In genomic region chr17:81400154-81400938, GRCh38 we compare ENCODE assay signal across 9 cellular contexts. TPM values are rescaled to one million over a fixed set of nuclear protein-coding genes. Genes with fewer than 3 reads are reported as not detected.
DNase-seq lines count a peak whose midpoint lies in the region; ATAC-seq and TF ChIP-seq lines count a peak whose summit lies in the region.
"Had no signal": no experiment of that assay in that cellular context is flagged by ENCODE, and none has a peak within 500 bp of the region (broad histone marks: within the 10 kb centered on the region; RNA-seq: fewer than 3 reads in every experiment).

No MANE protein-coding gene starts in this region.

- DNase-seq in H7 (peak; percentile 88), SJSA1 (ENCODE audit: low read depth in 1 of 2, low spot score in 2 of 2) (peak; percentile 81 to 83), epithelial cell of esophagus (ENCODE audit: low read depth) (peak; percentile 54), myocyte (ENCODE audit: low read depth) (peak; percentile 68), medulla oblongata (ENCODE audit: extremely low spot score) (no peak)

- peaks cover 55% of the 10 kb centered on the region; the same call in 1 of the 2 replicates for H3K27me3 ChIP-seq in H7 (ENCODE audit: control insufficient read depth, insufficient read depth, low read length)
- no peaks in the 10 kb centered on the region for H3K27me3 ChIP-seq in SJSA1 (replicated peaks)

- peaks cover 59% of the 10 kb centered on the region for H3K4me1 ChIP-seq in SJSA1 (replicated peaks)

- peak overlapping the region; percentile 80 for H3K27ac ChIP-seq in SJSA1

- H3K36me3 ChIP-seq in H7 (replicated peaks; ENCODE audit: control insufficient read depth, insufficient read depth, low read length): no peaks in the 10 kb centered on the region
- peaks cover 6% of the 10 kb centered on the region for H3K36me3 ChIP-seq in SJSA1

- H3K4me3 ChIP-seq in H7 (ENCODE audit: insufficient read depth, low read depth, low read length): peak overlapping the region; percentile 47
- H3K4me3 ChIP-seq in SJSA1: peak overlapping the region; percentile 65
- peak overlapping the region; percentile 49 for H3K4me3 ChIP-seq in epithelial cell of esophagus (ENCODE audit: low read length)

- no peak for TF ChIP-seq CTCF in epithelial cell of esophagus (IDR thresholded peaks at IDR 0.05; ENCODE audit: insufficient read depth, low read depth, low read length, missing control alignments)

- H3K9me3 ChIP-seq in SJSA1 (replicated peaks): no peaks in the 10 kb centered on the region

- ATAC-seq in HG03039 (IDR thresholded peaks at IDR 0.05; ENCODE audit: unreplicated experiment): no peak
- ATAC-seq in HG03108 (IDR thresholded peaks at IDR 0.05; ENCODE audit: unreplicated experiment): no peak
- ATAC-seq in GM19035 (IDR thresholded peaks at IDR 0.05; ENCODE audit: unreplicated experiment): no peak

RNA-seq across cellular contexts. Expression of gene BAHCC1, which starts 5.1 kb away (rescaled TPM):
- 8.7 and 19.7 TPM in 2 replicates for total RNA-seq in H7 (2014; rRNA removed; shearing (Covaris generic))
- 5.7 and 6.6 TPM in 2 replicates for total RNA-seq in SJSA1 (2014; rRNA removed; shearing (Covaris generic))
- total RNA-seq in myocyte: 5.5 and 5.7 TPM in 2 replicates
- polyA plus RNA-seq in myocyte (2012): 7.3 TPM
- total RNA-seq: activated CD8-positive, alpha-beta memory T cell treated with anti-CD3 and anti-CD28 coated beads for 36 hours had no signal
